Comparison of ENCODE assay signal across 17 cellular contexts in the genomic region with DNA sequence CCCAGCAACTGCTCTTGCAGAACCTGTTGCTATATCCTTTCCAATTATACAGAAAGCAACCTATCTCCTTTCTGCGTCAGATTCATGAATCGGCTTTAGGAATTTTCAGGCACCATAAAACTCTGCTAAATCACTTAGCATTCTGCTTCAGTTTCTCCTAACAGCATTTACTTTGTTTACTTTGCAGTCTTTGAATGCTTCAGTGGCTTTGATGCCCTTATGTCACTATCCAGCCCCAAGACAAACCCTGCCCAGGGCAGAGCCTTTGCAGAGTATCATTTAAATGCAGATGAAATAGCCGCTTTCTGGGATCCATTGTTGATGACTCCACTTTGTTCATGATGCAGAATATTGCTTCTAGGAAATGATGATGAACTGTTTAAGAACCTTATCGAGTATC. TPM values are rescaled to one million over a fixed set of nuclear protein-coding genes. Genes with fewer than 3 reads are reported as not detected.
"Had no signal": no experiment of that assay in that cellular context is flagged by ENCODE, and none has a peak within 500 bp of the region (broad histone marks: within the 10 kb centered on the region; RNA-seq: fewer than 3 reads in every experiment).

No MANE protein-coding gene starts in this region.

- H3K4me3 ChIP-seq: heart right ventricle, lung, mucosa of descending colon, upper lobe of left lung had no signal

- H3K9me3 ChIP-seq: upper lobe of left lung had no signal

- H3K4me1 ChIP-seq: heart right ventricle, upper lobe of left lung had no signal

- ATAC-seq: activated CD8-positive, alpha-beta T cell treated with anti-CD3 and anti-CD28 coated beads, Interleukin-2, amount 10 ng/mL, durations not matched to agents 7 days and 5 days; heart right ventricle; mucosa of descending colon; natural killer cell; sciatic nerve had no signal

- H3K27me3 ChIP-seq: heart right ventricle, upper lobe of left lung had no signal

- H3K27ac ChIP-seq: heart right ventricle, upper lobe of left lung had no signal

- H3K36me3 ChIP-seq: heart right ventricle, upper lobe of left lung had no signal

- DNase-seq: activated CD4-positive, alpha-beta T cell treated with anti-CD3 and anti-CD28 coated beads for 48 hours; activated CD8-positive, alpha-beta memory T cell treated with anti-CD3 and anti-CD28 coated beads, Interleukin-2, amount 50 U/mL, for 48 hours; activated CD8-positive, alpha-beta T cell treated with anti-CD3 and anti-CD28 coated beads, Interleukin-2, amount 10 ng/mL, durations not matched to agents 7 days and 5 days; activated naive CD4-positive, alpha-beta T cell treated with anti-CD3 and anti-CD28 coated beads for 36 hours; effector CD4-positive, alpha-beta T cell; heart right ventricle; mucosa of descending colon; natural killer cell; stimulated activated CD4-positive, alpha-beta T cell treated with anti-CD3 and anti-CD28 coated beads, Interleukin-2, amount 100 ng/mL, for 24 hours; stimulated activated naive CD4-positive, alpha-beta T cell; T-helper 1 cell; upper lobe of left lung had no signal

RNA-seq across cellular contexts. Expression of a gene that starts 43.1 kb away (rescaled TPM):
- total RNA-seq: activated CD8-positive, alpha-beta T cell treated with anti-CD3 and anti-CD28 coated beads, Interleukin-2, amount 10 ng/mL, durations not matched to agents 7 days and 5 days; activated naive CD4-positive, alpha-beta T cell treated with anti-CD3 and anti-CD28 coated beads for 36 hours; fibroblast of lung; heart right ventricle; natural killer cell; osteoblast; pulmonary artery endothelial cell; upper lobe of left lung had no signal
- polyA plus RNA-seq: heart right ventricle, lung had no signal
